36 cellular contexts compared by ENCODE assay signal in genomic region chrX:29382811-29383210, GRCh38.
"Had no signal": no experiment of that assay in that cellular context is flagged by ENCODE, and none has a peak within 500 bp of the region (broad histone marks: within the 10 kb centered on the region; RNA-seq: fewer than 3 reads in every experiment).

No MANE protein-coding gene starts in this region.

- H3K27me3 ChIP-seq: MG63 had no signal

- H3K9me3 ChIP-seq: MG63 had no signal

- DNase-seq: Kasumi-1, MG63, MM.1S, MV-4-11, NCI-H1048, NCI-H1092, NCI-H1092 treated with DMSO at 0.1 percent for 48 hours, NCI-H1105, NCI-H1105 treated with DMSO at 0.1 percent for 48 hours, NCI-H1417, NCI-H1417 treated with DMSO at 0.1 percent for 48 hours, NCI-H1436, NCI-H1436 treated with DMSO at 0.1 percent for 48 hours, NCI-H146, NCI-H1694, NCI-H1694 treated with DMSO at 0.1 percent for 48 hours, NCI-H187, NCI-H187 treated with DMSO at 0.1 percent for 48 hours, NCI-H1930, NCI-H2029, NCI-H2029 treated with DMSO at 0.1 percent for 48 hours, NCI-H2081, NCI-H2081 treated with DMSO at 0.1 percent for 48 hours, NCI-H2107, NCI-H2171, NCI-H2171 treated with DMSO at 0.1 percent for 48 hours, NCI-H2227 treated with DMSO at 0.1 percent for 48 hours, NCI-H226, NCI-H345, NCI-H446, NCI-H446 treated with DMSO at 0.1 percent for 48 hours, NCI-H510A, NCI-H510A treated with DMSO at 0.1 percent for 48 hours, NCI-H524, NCI-H524 treated with DMSO at 0.1 percent for 48 hours, NCI-H526 had no signal

- H3K36me3 ChIP-seq: MG63 had no signal

- H3K4me3 ChIP-seq: MG63 had no signal
